ENCODE assay signal across 8 cellular contexts in genomic region chr12:121038861-121039654, GRCh38. TPM values are rescaled to one million over a fixed set of nuclear protein-coding genes. Genes with fewer than 3 reads are reported as not detected.
A peak's percentile ranks its signal among the peaks of the same experiment; 100 is the strongest.
DNase-seq lines count a peak whose midpoint lies in the region; ATAC-seq, FAIRE-seq and TF ChIP-seq lines count a peak whose summit lies in the region.

Gene OASL, minus strand, starts transcription at chr12:121039246. Its CDS starts 275 bp downstream, at chr12:121038971.

- H3K79me2 ChIP-seq in HepG2 (ENCODE audit: insufficient read depth, low read length) = no peaks in the 10 kb centered on the region

- H4K20me1 ChIP-seq in HepG2 (ENCODE audit: insufficient read depth, low read length) = no peaks in the 10 kb centered on the region

- peak within 1 kb of the TSS; percentile 43 to 57 for H3K4me3 ChIP-seq in ascending aorta
- peak within 1 kb of the TSS; percentile 9 to 65 (median 50); a peak in 5 of 6 replicates for H3K4me3 ChIP-seq in HepG2 (replicated peaks in 1 of 3; ENCODE audit: insufficient read depth in 1 of 3, low read depth in 2 of 3, low read length in 3 of 3)

- H3K9me3 ChIP-seq in ascending aorta (no peaks in the 10 kb centered on the region), HepG2 (ENCODE audit: low read length) (no peaks in the 10 kb centered on the region)

- peak; percentile 80 for ATAC-seq in GM18511 (IDR thresholded peaks at IDR 0.05; ENCODE audit: unreplicated experiment)
- peak; percentile 66 for ATAC-seq in HG02885 (IDR thresholded peaks at IDR 0.05; ENCODE audit: poor library complexity, unreplicated experiment)
- ATAC-seq in HepG2 = peak; percentile 70

- BruUV-seq in HepG2 (replicated peaks; lab: Mats Ljungman, UMichigan) = no TSS peak

- no peak for FAIRE-seq in HepG2 (lab: Jason Lieb, UNC)

- no peaks in the 10 kb centered on the region for H3K4me1 ChIP-seq in ascending aorta
- H3K4me1 ChIP-seq in HepG2 (ENCODE audit: insufficient read depth, low read length) = peaks cover 27% of the 10 kb centered on the region

- intact Hi-C loops in ascending aorta (cut with DNase I) = no loop called here
- intact Hi-C loops in HepG2 (cut with micrococcal nuclease; ENCODE audit: unreplicated experiment) = no loop called here

- H3K27me3 ChIP-seq in ascending aorta = no peaks in the 10 kb centered on the region
- H3K27me3 ChIP-seq in HepG2 (ENCODE audit: control insufficient read depth in 1 of 2, insufficient read depth in 2 of 2, low read length in 2 of 2) = peaks cover 0 to 7% of the 10 kb centered on the region in 2 experiments; a peak in 2 of 5 replicates

- no peak for TF ChIP-seq RAD21 in HepG2 (CRISPR knock-in tag; IDR thresholded peaks at IDR 0.05)

- in situ Hi-C loops in SK-MEL-5 (cut with HindIII; ENCODE audit: low pct_unique_long_range_greater_than_20kb, low sequenced_read_pairs) = no loop called here
- in situ Hi-C loops in HepG2 (cut with HindIII; ENCODE audit: extremely low pct_ligation_motif_present, low pct_unique_long_range_greater_than_20kb) = no loop called here

- CTCF ChIA-PET in HepG2 (lab: Yijun Ruan, JAX; ENCODE audit: low intra/inter-chr PET ratio, low total read pairs) = no interaction called here

- POLR2A ChIA-PET in HepG2 (lab: Yijun Ruan, JAX) = interaction anchor here (0.6 to 1.0 kb wide), 2 partner anchors 10 to 12 kb away, joined by 3 read pairs; no protein-coding TSS in a partner anchor

- peak within 1 kb of the TSS; percentile 19; the same call in 1 of the 2 replicates for H3K9ac ChIP-seq in HepG2 (ENCODE audit: insufficient read depth, low read depth, low read length)

- peak; percentile 52 for DNase-seq in SK-MEL-5 (ENCODE audit: low read depth, low spot score)
- peak in 1 of 2 donors; percentile 65 for DNase-seq in ascending aorta (ENCODE audit: low spot score in 2 of 2)
- no peak for DNase-seq in HepG2 (ENCODE audit: low spot score)
- DNase-seq in stimulated activated naive CD4-positive, alpha-beta T cell (lab: John Stamatoyannopoulos, UW) = peak; percentile 13 to 62 (median 36)
- no peak for DNase-seq in DMS 273 (lab: John Stamatoyannopoulos, UW; ENCODE audit: unreplicated experiment)
- DNase-seq in SK-N-DZ (ENCODE audit: low spot score) = no peak

- H2AFZ ChIP-seq in HepG2 (ENCODE audit: low read length) = peak within 1 kb of the TSS; percentile 45

- H3K27ac ChIP-seq in ascending aorta (peak within 1 kb of the TSS in 1 of 2 donors; percentile 48), HepG2 (ENCODE audit: extremely low read length, insufficient read depth, low read length) (no peak within 1 kb of the TSS)

- 4% methylated on average over 11 of the region's 12 CpGs for WGBS in HepG2 (ENCODE audit: low lambda C conversion rate)

- no peak for TF ChIP-seq POLR2A in HepG2 (IDR thresholded peaks at IDR 0.05; ENCODE audit: insufficient read depth in 1 of 2, low read depth in 2 of 2, low read length in 2 of 2)

- H3K36me3 ChIP-seq in ascending aorta = no peaks in the 10 kb centered on the region
- H3K36me3 ChIP-seq in HepG2 (replicated peaks in 1 of 2; ENCODE audit: control insufficient read depth in 1 of 2, insufficient read depth in 2 of 2, low read length in 2 of 2) = no peaks in the 10 kb centered on the region

- H3K4me2 ChIP-seq in HepG2 (ENCODE audit: low read depth, low read length) = peak within 1 kb of the TSS; percentile 78

- TF ChIP-seq EP300 in HepG2 (IDR thresholded peaks at IDR 0.05; ENCODE audit: low read depth in 2 of 2, low read length in 2 of 2) = no peak
- TF ChIP-seq EP300 in HepG2 (CRISPR knock-in tag; IDR thresholded peaks at IDR 0.05; ENCODE audit: borderline replicate concordance) = no peak

- TF ChIP-seq CTCF in ascending aorta (IDR thresholded peaks at IDR 0.05) = no peak
- no peak for TF ChIP-seq CTCF in HepG2 (CRISPR knock-in tag; IDR thresholded peaks at IDR 0.05)

TF ChIP-seq in HepG2, 621 proteins besides CTCF, POLR2A, EP300 and RAD21 (continues in another document):
- TF ChIP-seq ZBTB8A (CRISPR knock-in tag; IDR thresholded peaks at IDR 0.05; ENCODE audit: borderline replicate concordance, low read depth) (no peak), ZNF484 (CRISPR knock-in tag; IDR thresholded peaks at IDR 0.05; ENCODE audit: borderline replicate concordance, low read depth) (no peak), ZNF230 (CRISPR knock-in tag; IDR thresholded peaks at IDR 0.05) (no peak), GRHL1 (CRISPR knock-in tag; conservative IDR thresholded peaks at IDR 0.05) (no peak), ZNF687 (CRISPR knock-in tag; IDR thresholded peaks at IDR 0.05) (0 out of 2 replicates have a peak, but pooled peaks have one; percentile 4)

RNA-seq across cellular contexts. Expression of gene OASL, which starts in this region (rescaled TPM):
- total RNA-seq in SK-MEL-5 (2014; rRNA removed; shearing (Covaris generic)) = 0.26 and 0.35 TPM in 2 replicates
- polyA plus RNA-seq in SK-MEL-5 (2015; cell fraction: cytosol; rRNA removed) = 0.10 and 0.13 TPM in 2 replicates
- polyA plus RNA-seq in SK-MEL-5 (2015; cell fraction: nucleus; rRNA removed) = not detected in 2 replicates
- total RNA-seq in ascending aorta (not detected), HepG2 (2016; rRNA removed; fragmentation: Illumina TruSeq; extraction: Trizol) (0.18 and 0.22 TPM in 2 replicates)
- 0.18 and 0.30 TPM in 2 replicates for total RNA-seq in HepG2 (2016; cell fraction: cytosol; rRNA removed; fragmentation: Illumina TruSeq; extraction: Trizol; ENCODE audit: low read depth)
- total RNA-seq in HepG2 (2016; cell fraction: insoluble cytoplasmic fraction; rRNA removed; fragmentation: Illumina TruSeq; extraction: Trizol) = 0.19 and 0.21 TPM in 2 replicates
- total RNA-seq in HepG2 (2016; cell fraction: membrane; rRNA removed; fragmentation: Illumina TruSeq; extraction: Trizol) = 0.15 and 0.31 TPM in 2 replicates
- total RNA-seq in HepG2 (2016; cell fraction: nucleus; rRNA removed; fragmentation: Illumina TruSeq; extraction: Trizol) = not detected in 2 replicates
- 0.09 and 0.11 TPM in 2 replicates for polyA plus RNA-seq in HepG2 (2011; rRNA removed)
- polyA plus RNA-seq in HepG2 (2011; cell fraction: cytosol; rRNA removed) = 0.05 and 0.09 TPM in 2 replicates
- polyA plus RNA-seq in HepG2 (2011; cell fraction: nucleus; rRNA removed) = not detected in 2 replicates
- polyA plus RNA-seq in HepG2 (2012) = 0.07 TPM in 1 of 2 replicates, not detected in the other
- polyA plus RNA-seq in HepG2 (2016; cell fraction: cytosol; fragmentation: Illumina TruSeq; extraction: Trizol; ENCODE audit: low read depth) = 0.18 and 0.25 TPM in 2 replicates
- polyA plus RNA-seq in HepG2 (2016; cell fraction: insoluble cytoplasmic fraction; fragmentation: Illumina TruSeq; extraction: Trizol; ENCODE audit: low read depth) = 0.20 and 0.21 TPM in 2 replicates
- 0.14 and 0.29 TPM in 2 replicates for polyA plus RNA-seq in HepG2 (2016; cell fraction: membrane; fragmentation: Illumina TruSeq; extraction: Trizol; ENCODE audit: low read depth)
- 0.37 TPM in 1 of 2 replicates, not detected in the other for polyA plus RNA-seq in HepG2 (2016; cell fraction: nucleus; fragmentation: Illumina TruSeq; extraction: Trizol; ENCODE audit: insufficient read depth, low read depth)
- polyA minus RNA-seq in HepG2 (2011; rRNA and poly(A)+ RNA removed; ENCODE audit: low replicate concordance) = 0.46 and 6.9 TPM in 2 replicates
- not detected in 2 replicates for polyA minus RNA-seq in HepG2 (2011; cell fraction: cytosol; rRNA and poly(A)+ RNA removed)
- not detected in 2 replicates for polyA minus RNA-seq in HepG2 (2011; cell fraction: nucleus; rRNA and poly(A)+ RNA removed)
- not detected in 2 replicates for polyA plus RNA-seq in SK-N-DZ (2014; cell fraction: cytosol; rRNA removed)
- polyA plus RNA-seq in SK-N-DZ (2014; cell fraction: nucleus; rRNA removed) = not detected in 2 replicates

Comparison
In these comparisons a context has a peak if more than half of its experiments do, and no peak if none do; other contexts are left out.
1. Peak in DNase-seq in SK-MEL-5; RNA of the gene not detected or under 1 TPM.
2. DNase-seq: peak in stimulated activated naive CD4-positive, alpha-beta T cell (6 of 6); none in HepG2 (single experiment), DMS 273 (single experiment) and SK-N-DZ (single experiment).
3. Peak in every context shown above with its lines, with median percentiles within 50 percentile points of each other: ATAC-seq.